Comparison of ENCODE assay signal across 16 cellular contexts in genomic region chr3:45657853-45658252, GRCh38. TPM values are rescaled to one million over a fixed set of nuclear protein-coding genes. Genes with fewer than 3 reads are reported as not detected.
DNase-seq lines count a peak whose midpoint lies in the region; ATAC-seq and TF ChIP-seq lines count a peak whose summit lies in the region.
"Had no signal": no experiment of that assay in that cellular context is flagged by ENCODE, and none has a peak within 500 bp of the region (broad histone marks: within the 10 kb centered on the region; RNA-seq: fewer than 3 reads in every experiment).

No MANE protein-coding gene starts in this region.

- 69 to 82% methylated on average over 4 of the region's 4 CpGs for WGBS in gastroesophageal sphincter (ENCODE audit: low coverage in 1 of 2), 2 donors

- DNase-seq in Panc1 (ENCODE audit: low read depth, low spot score) (no peak), NCI-H2227 (lab: John Stamatoyannopoulos, UW; ENCODE audit: unreplicated experiment) (no peak), erythroblast (lab: John Stamatoyannopoulos, UW) (no peak)
- DNase-seq in stimulated activated CD4-positive, alpha-beta T cell treated with anti-CD3 and anti-CD28 coated beads, Interleukin-1b, Interleukin-23, amount 100 ng/mL, for 48 hours = no peak
- DNase-seq: activated naive CD4-positive, alpha-beta T cell treated with Interleukin-2 at 50 U/mL for 16 hours; BE2C; DMS153; foreskin melanocyte; H9; mesendoderm; NCI-H2107; SIG-M5 had no signal

- in situ Hi-C loops in Panc1 (cut with HindIII; ENCODE audit: low pct_unique_long_range_greater_than_20kb, low sequenced_read_pairs) = no loop called here

- H3K27ac ChIP-seq in Panc1 (ENCODE audit: low read length) (no peak overlapping the region), gastroesophageal sphincter (no peak overlapping the region)

- CTCF ChIA-PET in Panc1 (lab: Charles Lee) = no interaction called here

- no peaks in the 10 kb centered on the region for H3K27me3 ChIP-seq in Panc1 (ENCODE audit: control insufficient read depth, insufficient read depth, low read length)
- no peaks in the 10 kb centered on the region for H3K27me3 ChIP-seq in gastroesophageal sphincter
- H3K27me3 ChIP-seq: BE2C had no signal

- no peak for TF ChIP-seq EP300 in gastroesophageal sphincter (IDR thresholded peaks at IDR 0.05)

- peaks cover 14% of the 10 kb centered on the region for H3K4me1 ChIP-seq in Panc1 (ENCODE audit: control insufficient read depth, insufficient read depth, low read length)
- H3K4me1 ChIP-seq in gastroesophageal sphincter = peaks cover 0 to 58% (median 11%) of the 10 kb centered on the region in 3 donors
- H3K4me1 ChIP-seq: BE2C had no signal

- no peak for TF ChIP-seq CTCF in Panc1 (IDR thresholded peaks at IDR 0.05)
- TF ChIP-seq CTCF in gastroesophageal sphincter (IDR thresholded peaks at IDR 0.05) = no peak

- POLR2A ChIA-PET in Panc1 (lab: Charles Lee) = no interaction called here

- H3K36me3 ChIP-seq in Panc1 (ENCODE audit: control insufficient read depth, insufficient read depth, low read length) (no peaks in the 10 kb centered on the region; the same call in 1 of the 2 replicates), gastroesophageal sphincter (no peaks in the 10 kb centered on the region)
- H3K36me3 ChIP-seq: BE2C had no signal

- peak; percentile 79 for ATAC-seq in GM18519 (IDR thresholded peaks at IDR 0.05; ENCODE audit: low FRiP score, unreplicated experiment)
- peak; percentile 54 for ATAC-seq in GM21423 (IDR thresholded peaks at IDR 0.05; ENCODE audit: unreplicated experiment)
- ATAC-seq in HG03025 (IDR thresholded peaks at IDR 0.05; ENCODE audit: low FRiP score, unreplicated experiment) = peak; percentile 61
- no peak for ATAC-seq in Panc1
- no peak for ATAC-seq in gastroesophageal sphincter

- no peak for TF ChIP-seq POLR2A in erythroblast (IDR thresholded peaks at IDR 0.05; ENCODE audit: low read length)
- TF ChIP-seq POLR2A in gastroesophageal sphincter (IDR thresholded peaks at IDR 0.05) = no peak

- H3K9me3 ChIP-seq in Panc1 (ENCODE audit: control insufficient read depth, insufficient read depth, low read depth, low read length) (no peaks in the 10 kb centered on the region), gastroesophageal sphincter (no peaks in the 10 kb centered on the region)
- H3K9me3 ChIP-seq: BE2C had no signal

- TSS peak; percentile 37 for BruUV-seq in Panc1 (replicated peaks; lab: Mats Ljungman, UMichigan)

- intact Hi-C loops in Panc1 (cut with micrococcal nuclease; ENCODE audit: unreplicated experiment) = loop anchor here (2.0 to 5.0 kb wide), 3 partner anchors 46 to 146 kb away; no protein-coding TSS in a partner anchor

- H3K4me3 ChIP-seq in Panc1 (ENCODE audit: low read depth in 2 of 2, low read length in 2 of 2) = no peak overlapping the region
- no peak overlapping the region for H3K4me3 ChIP-seq in gastroesophageal sphincter

RNA-seq across cellular contexts. Expression of gene SACM1L, which starts 31.3 kb away (rescaled TPM):
- total RNA-seq in Panc1 (2021; ENCODE audit: unreplicated experiment) = 31.6 TPM
- 17.4 TPM for polyA plus RNA-seq in Panc1 (2012; ENCODE audit: insufficient read length)
- 10 to 100 TPM; 31.9 to 52.6 (median 38.2) TPM for total RNA-seq in gastroesophageal sphincter

Comparison
In these comparisons a context has a peak if more than half of its experiments do, and no peak if none do; other contexts are left out.
1. ATAC-seq: peak in GM18519 (single experiment), GM21423 (single experiment) and HG03025 (single experiment); none in Panc1 (single experiment) and gastroesophageal sphincter (single experiment).